ENCODE assay signal across 7 cellular contexts in the genomic region with DNA sequence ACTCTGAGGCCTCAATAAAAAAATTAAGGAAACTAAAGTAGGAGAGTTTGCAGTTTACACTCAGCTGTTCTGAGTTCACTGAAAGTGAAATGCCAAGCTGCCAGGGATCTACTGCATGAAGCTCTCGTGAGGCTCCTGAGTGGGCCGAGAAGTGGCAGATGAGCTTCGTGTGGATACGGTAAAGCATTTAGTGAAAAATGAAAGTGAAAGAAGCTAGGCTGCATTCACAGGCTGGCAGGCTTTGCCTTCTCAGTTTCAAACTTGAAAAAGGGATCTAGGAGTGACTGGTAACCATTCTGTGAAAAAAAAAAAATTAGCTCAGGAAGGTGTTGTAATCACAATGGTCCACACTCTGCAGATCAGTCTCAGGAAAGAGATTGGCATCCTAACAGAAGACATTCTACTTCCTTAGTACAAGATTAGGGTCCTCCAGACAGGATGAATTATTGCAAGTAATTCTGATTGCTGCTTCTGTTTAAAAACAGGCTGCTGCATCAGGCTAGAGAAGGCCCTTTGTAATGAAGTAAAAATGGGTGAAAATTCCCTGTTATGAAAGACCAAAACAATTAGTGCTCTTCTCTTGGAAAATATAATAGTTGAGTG.
DNase-seq lines count a peak whose midpoint lies in the region; ATAC-seq lines count a peak whose summit lies in the region.

No MANE protein-coding gene starts in this region.

- no peaks in the 10 kb centered on the region for H3K9me3 Mint-ChIP-seq in natural killer cell treated with Interleukin-12 subunit alpha and Interleukin-12 subunit beta and Interleukin-15 and Interleukin-18, amount 100 ng/mL, for 72 hours

- peak overlapping the region; percentile 80 for H3K4me3 Mint-ChIP-seq in natural killer cell treated with Interleukin-12 subunit alpha and Interleukin-12 subunit beta and Interleukin-15 and Interleukin-18, amount 100 ng/mL, for 72 hours

- peaks cover 6 to 23% of the 10 kb centered on the region in 2 donors for H3K4me1 Mint-ChIP-seq in natural killer cell treated with Interleukin-12 subunit alpha and Interleukin-12 subunit beta and Interleukin-15 and Interleukin-18, amount 100 ng/mL, for 72 hours (ENCODE audit: low read depth in 2 of 2)

- H3K36me3 Mint-ChIP-seq in natural killer cell treated with Interleukin-12 subunit alpha and Interleukin-12 subunit beta and Interleukin-15 and Interleukin-18, amount 100 ng/mL, for 72 hours: no peaks in the 10 kb centered on the region

- ATAC-seq in GM18511 (IDR thresholded peaks at IDR 0.05; ENCODE audit: unreplicated experiment) (peak; percentile 99), HG02642 (IDR thresholded peaks at IDR 0.05; ENCODE audit: poor library complexity, unreplicated experiment) (peak; percentile 99)
- peak; percentile 95 for ATAC-seq in natural killer cell treated with Interleukin-12 subunit alpha and Interleukin-12 subunit beta and Interleukin-15 and Interleukin-18, amount 100 ng/mL, for 72 hours

- DNase-seq in NCI-H128 (lab: John Stamatoyannopoulos, UW; ENCODE audit: unreplicated experiment) (peak; percentile 16), stromal cell of bone marrow (ENCODE audit: low read depth) (peak; percentile 53)
- DNase-seq in activated CD4-positive, alpha-beta T cell treated with anti-CD3 and anti-CD28 coated beads, Interleukin-2, amount 50 U/mL, for 24 hours (ENCODE audit: low read depth in 1 of 2, low spot score in 1 of 2): peak; percentile 1 to 4
- DNase-seq in effector CD8-positive, alpha-beta T cell (lab: John Stamatoyannopoulos, UW): peak; percentile 2
- DNase-seq in natural killer cell treated with Interleukin-12 subunit alpha and Interleukin-12 subunit beta and Interleukin-15 and Interleukin-18, amount 100 ng/mL, for 72 hours (ENCODE audit: low spot score): peak; percentile 76

- H3K27ac Mint-ChIP-seq in natural killer cell treated with Interleukin-12 subunit alpha and Interleukin-12 subunit beta and Interleukin-15 and Interleukin-18, amount 100 ng/mL, for 72 hours: peak overlapping the region; percentile 73 to 75

- H3K27me3 Mint-ChIP-seq in natural killer cell treated with Interleukin-12 subunit alpha and Interleukin-12 subunit beta and Interleukin-15 and Interleukin-18, amount 100 ng/mL, for 72 hours: peaks cover 0 to 2% of the 10 kb centered on the region in 2 donors

Comparison
In these comparisons a context has a peak if more than half of its experiments do, and no peak if none do; other contexts are left out.
1. Peak in every context shown above with its lines: DNase-seq and ATAC-seq.
2. DNase-seq: peak in every context shown above with its lines; median percentile 76 in natural killer cell treated with Interleukin-12 subunit alpha and Interleukin-12 subunit beta and Interleukin-15 and Interleukin-18, amount 100 ng/mL, for 72 hours; 53 in stromal cell of bone marrow; 16 in NCI-H128; 2 in activated CD4-positive, alpha-beta T cell treated with anti-CD3 and anti-CD28 coated beads, Interleukin-2, amount 50 U/mL, for 24 hours; 2 in effector CD8-positive, alpha-beta T cell.